In genomic region chr4:155526452-155527169, GRCh38 we compare ENCODE assay signal across 16 cellular contexts.
A peak's percentile ranks its signal among the peaks of the same experiment; 100 is the strongest.
DNase-seq lines count a peak whose midpoint lies in the region; ATAC-seq and TF ChIP-seq lines count a peak whose summit lies in the region.
"Had no signal": no experiment of that assay in that cellular context is flagged by ENCODE, and none has a peak within 500 bp of the region (broad histone marks: within the 10 kb centered on the region; RNA-seq: fewer than 3 reads in every experiment).

No MANE protein-coding gene starts in this region.

- peak overlapping the region; percentile 43 to 80 for H3K27ac ChIP-seq in thoracic aorta
- H3K27ac ChIP-seq: PC-9 had no signal

- TF ChIP-seq CTCF in fibroblast of mammary gland (conservative IDR thresholded peaks at IDR 0.05; ENCODE audit: control insufficient read depth, insufficient read depth, low read depth, low read length) (no peak), mesothelial cell of epicardium (IDR thresholded peaks at IDR 0.05; ENCODE audit: unreplicated experiment) (no peak), thoracic aorta (IDR thresholded peaks at IDR 0.05) (no peak)

- H3K4me1 ChIP-seq in thoracic aorta (ENCODE audit: control insufficient read depth in 1 of 2, low read depth in 2 of 2) = peaks cover 3 to 39% of the 10 kb centered on the region in 2 donors

- H3K4me1 Mint-ChIP-seq in mesothelial cell of epicardium = peaks cover 53% of the 10 kb centered on the region
- H3K4me1 Mint-ChIP-seq: activated CD4-positive, alpha-beta T cell treated with anti-CD3 and anti-CD28 coated beads, Interleukin-2, amount 10 ng/mL, durations not matched to agents 7 days and 5 days; stimulated activated naive CD8-positive, alpha-beta T cell treated with anti-CD3 and anti-CD28 coated beads, Interleukin-15, amount 100 ng/mL, for 72 hours had no signal

- H3K9me3 Mint-ChIP-seq in mesothelial cell of epicardium = peaks cover 13% of the 10 kb centered on the region

- no peak overlapping the region for H3K4me3 ChIP-seq in fibroblast of mammary gland (ENCODE audit: control insufficient read depth, low read depth, low read length)
- H3K4me3 ChIP-seq in thoracic aorta = peak overlapping the region; percentile 61
- H3K4me3 ChIP-seq: PC-9 had no signal

- DNase-seq in amniotic epithelial cell (ENCODE audit: low read depth) (peak; percentile 87), fibroblast of mammary gland (ENCODE audit: low read depth) (peak; percentile 33), mesothelial cell of epicardium (ENCODE audit: low spot score in 2 of 2, unreplicated experiment in 2 of 2) (no peak), thoracic aorta (ENCODE audit: low spot score) (no peak), SIG-M5 treated with dmso at 0.1 percent for 504 hours (lab: John Stamatoyannopoulos, UW; ENCODE audit: unreplicated experiment) (no peak)
- DNase-seq in activated CD4-positive, alpha-beta T cell treated with anti-CD3 and anti-CD28 coated beads for 48 hours = no peak
- DNase-seq: activated CD4-positive, alpha-beta T cell treated with anti-CD3 and anti-CD28 coated beads, Interleukin-2, amount 10 ng/mL, durations not matched to agents 7 days and 5 days; activated effector memory CD4-positive, alpha-beta T cell treated with anti-CD3 and anti-CD28 coated beads, Interleukin-2, amount 50 U/mL, for 16 hours; central memory CD4-positive, alpha-beta T cell; occipital lobe; PC-9; stimulated activated naive CD8-positive, alpha-beta T cell treated with anti-CD3 and anti-CD28 coated beads, Interleukin-15, amount 100 ng/mL, for 72 hours; T-helper 1 cell had no signal

- no peaks in the 10 kb centered on the region for H3K9me3 ChIP-seq in thoracic aorta

- no peak overlapping the region for H3K4me3 Mint-ChIP-seq in mesothelial cell of epicardium
- H3K4me3 Mint-ChIP-seq: activated CD4-positive, alpha-beta T cell treated with anti-CD3 and anti-CD28 coated beads, Interleukin-2, amount 10 ng/mL, durations not matched to agents 7 days and 5 days; stimulated activated naive CD8-positive, alpha-beta T cell treated with anti-CD3 and anti-CD28 coated beads, Interleukin-15, amount 100 ng/mL, for 72 hours had no signal

- peak overlapping the region; percentile 63 for H3K27ac Mint-ChIP-seq in mesothelial cell of epicardium
- H3K27ac Mint-ChIP-seq: activated CD4-positive, alpha-beta T cell treated with anti-CD3 and anti-CD28 coated beads, Interleukin-2, amount 10 ng/mL, durations not matched to agents 7 days and 5 days; stimulated activated naive CD8-positive, alpha-beta T cell treated with anti-CD3 and anti-CD28 coated beads, Interleukin-15, amount 100 ng/mL, for 72 hours had no signal

- no peaks in the 10 kb centered on the region for H3K27me3 Mint-ChIP-seq in mesothelial cell of epicardium (ENCODE audit: low read depth)
- H3K27me3 Mint-ChIP-seq: activated CD4-positive, alpha-beta T cell treated with anti-CD3 and anti-CD28 coated beads, Interleukin-2, amount 10 ng/mL, durations not matched to agents 7 days and 5 days had no signal

- H3K36me3 ChIP-seq in thoracic aorta = no peaks in the 10 kb centered on the region

- H3K36me3 Mint-ChIP-seq in mesothelial cell of epicardium = peaks cover 7% of the 10 kb centered on the region

- H3K27me3 ChIP-seq in thoracic aorta (replicated peaks; ENCODE audit: insufficient read depth) = no peaks in the 10 kb centered on the region

- ATAC-seq in thoracic aorta (ENCODE audit: insufficient number of reproducible peaks, low FRiP score, low read depth) (peak; percentile 54), HG03108 (IDR thresholded peaks at IDR 0.05; ENCODE audit: unreplicated experiment) (no peak), GM18907 (IDR thresholded peaks at IDR 0.05; ENCODE audit: unreplicated experiment) (no peak)
- ATAC-seq: left lobe of liver; stimulated activated naive CD8-positive, alpha-beta T cell treated with anti-CD3 and anti-CD28 coated beads, Interleukin-15, amount 100 ng/mL, for 72 hours had no signal

Comparison
In these comparisons a context has a peak if more than half of its experiments do, and no peak if none do; other contexts are left out.
1. DNase-seq: peak in amniotic epithelial cell (single experiment) and fibroblast of mammary gland (single experiment); none in mesothelial cell of epicardium (0 of 2), thoracic aorta (single experiment), activated CD4-positive, alpha-beta T cell treated with anti-CD3 and anti-CD28 coated beads for 48 hours (single experiment) and SIG-M5 treated with dmso at 0.1 percent for 504 hours (single experiment).